ENCODE assay signal across 1 cellular context in genomic region chr1:170864238-170864637, GRCh38.
TF ChIP-seq lines count a peak whose summit lies in the region.

No MANE protein-coding gene starts in this region.

TF ChIP-seq in IMR-90, 13 proteins besides CTCF, POLR2A, EP300 and RAD21 (continued from another document):
- TF ChIP-seq FOS (IDR thresholded peaks at IDR 0.05; ENCODE audit: low read depth, low read length) (no peak), MAFK (IDR thresholded peaks at IDR 0.05; ENCODE audit: low read depth, low read length) (no peak), BHLHE40 (IDR thresholded peaks at IDR 0.05; ENCODE audit: low read depth, low read length) (no peak)
